In genomic region chr12:131894313-131894860, GRCh38 we compare ENCODE assay signal across 8 cellular contexts. TPM values are rescaled to one million over a fixed set of nuclear protein-coding genes. Genes with fewer than 3 reads are reported as not detected.
DNase-seq lines count a peak whose midpoint lies in the region; ATAC-seq and TF ChIP-seq lines count a peak whose summit lies in the region.

Gene ULK1, plus strand, starts transcription at chr12:131894622. Its CDS starts 380 bp downstream, at chr12:131895002.

- ATAC-seq in HG03378 (IDR thresholded peaks at IDR 0.05; ENCODE audit: unreplicated experiment), result peak; percentile 48

- peak; percentile 90 for TF ChIP-seq POLR2A in GM19193 (IDR thresholded peaks at IDR 0.05; ENCODE audit: extremely low read depth, insufficient read depth, insufficient read length)

- H3K27me3 ChIP-seq in kidney epithelial cell (ENCODE audit: control insufficient read depth, insufficient read depth, low read length), result no peaks in the 10 kb centered on the region

- no peaks in the 10 kb centered on the region for H3K36me3 ChIP-seq in kidney epithelial cell (ENCODE audit: control insufficient read depth, insufficient read depth, low read length)

- H3K4me3 ChIP-seq in kidney epithelial cell (ENCODE audit: low read depth, low read length), result peak within 1 kb of the TSS; percentile 57

- DNase-seq in Ammon's horn (ENCODE audit: low spot score) (peak; percentile 94), NCI-H446 treated with DMSO at 0.1 percent for 48 hours (lab: John Stamatoyannopoulos, UW) (peak; percentile 84), cerebellar cortex (ENCODE audit: low spot score) (peak; percentile 86), kidney epithelial cell (ENCODE audit: low read depth) (peak; percentile 23)
- DNase-seq in activated CD4-positive, CD25-positive, alpha-beta regulatory T cell treated with anti-CD3 and anti-CD28 coated beads, Interleukin-2, amount 50 U/mL, for 72 hours, result peak; percentile 97
- peak; percentile 94 for DNase-seq in stimulated activated CD4-positive, alpha-beta T cell treated with anti-CD3 and anti-CD28 coated beads, Interleukin-15, amount 100 ng/mL, for 24 hours

- no peak for TF ChIP-seq CTCF in kidney epithelial cell (IDR thresholded peaks at IDR 0.05; ENCODE audit: insufficient read depth, low read length, poor library complexity, severe bottlenecking)

RNA-seq across cellular contexts. Expression of gene ULK1, which starts in this region (rescaled TPM):
- 14.7 and 20.4 TPM in 2 replicates for total RNA-seq in kidney epithelial cell

Comparison
In these comparisons a context has a peak if more than half of its experiments do, and no peak if none do; other contexts are left out.
1. Peak in every context shown above with its lines: DNase-seq, ATAC-seq and H3K4me3 ChIP-seq.
2. DNase-seq: peak in every context shown above with its lines; median percentile 97 in activated CD4-positive, CD25-positive, alpha-beta regulatory T cell treated with anti-CD3 and anti-CD28 coated beads, Interleukin-2, amount 50 U/mL, for 72 hours; 94 in Ammon's horn; 94 in stimulated activated CD4-positive, alpha-beta T cell treated with anti-CD3 and anti-CD28 coated beads, Interleukin-15, amount 100 ng/mL, for 24 hours; 86 in cerebellar cortex; 84 in NCI-H446 treated with DMSO at 0.1 percent for 48 hours; 23 in kidney epithelial cell.